In the genomic region with DNA sequence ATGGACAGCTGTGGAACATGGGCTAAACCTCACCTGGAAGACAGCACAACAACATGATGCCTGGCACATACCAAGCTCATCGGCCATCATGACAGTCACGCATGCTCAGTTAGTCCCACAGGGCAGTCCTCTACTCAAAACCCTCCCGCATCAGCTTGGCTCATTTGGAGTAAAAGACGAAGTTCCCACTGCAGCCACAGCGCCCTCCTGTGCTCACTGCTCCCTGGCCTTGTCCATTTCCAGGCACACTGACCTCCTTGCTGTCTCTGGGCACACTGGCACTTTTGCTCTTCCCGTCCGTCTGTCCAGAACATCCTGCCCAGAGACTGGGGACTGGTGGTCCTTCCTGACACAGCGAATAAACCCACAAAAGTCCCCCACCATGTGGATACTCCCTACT, we compare ENCODE assay signal across 21 cellular contexts.
DNase-seq lines count a peak whose midpoint lies in the region; ATAC-seq and TF ChIP-seq lines count a peak whose summit lies in the region.
"Had no signal": no experiment of that assay in that cellular context is flagged by ENCODE, and none has a peak within 500 bp of the region (broad histone marks: within the 10 kb centered on the region; RNA-seq: fewer than 3 reads in every experiment).

No MANE protein-coding gene starts in this region.

- H3F3A ChIP-seq in neural progenitor cell (ENCODE audit: low read depth), result no peaks in the 10 kb centered on the region

- no peak overlapping the region for H2AFZ ChIP-seq in neural progenitor cell (replicated peaks)

- H3K4me2 ChIP-seq in neural progenitor cell, result no peak overlapping the region
- H3K4me2 ChIP-seq: BLaER1 treated with 17β-estradiol and CSF1 and Interleukin-3, amounts not matched to agents 10 nM and 100 nM had no signal

- H3K4me1 Mint-ChIP-seq in activated CD4-positive, alpha-beta T cell treated with anti-CD3 and anti-CD28 coated beads for 36 hours, result peaks cover 11% of the 10 kb centered on the region
- H3K4me1 Mint-ChIP-seq in HFFc6 (ENCODE audit: low read depth), result peaks cover 35% of the 10 kb centered on the region
- no peaks in the 10 kb centered on the region for H3K4me1 Mint-ChIP-seq in neural progenitor cell

- CTCF ChIA-PET in activated CD4-positive, alpha-beta T cell treated with anti-CD3 and anti-CD28 coated beads for 36 hours (lab: Charles Lee), result no interaction called here

- peaks cover 55% of the 10 kb centered on the region for H3K36me3 Mint-ChIP-seq in activated CD4-positive, alpha-beta T cell treated with anti-CD3 and anti-CD28 coated beads for 36 hours (ENCODE audit: low read depth)
- H3K36me3 Mint-ChIP-seq in HFFc6 (ENCODE audit: low read depth), result peaks cover 57% of the 10 kb centered on the region
- H3K36me3 Mint-ChIP-seq in neural progenitor cell, result peaks cover 44% of the 10 kb centered on the region

- DNase-seq in activated CD4-positive, alpha-beta T cell treated with anti-CD3 and anti-CD28 coated beads for 36 hours, result no peak
- DNase-seq in activated CD4-positive, alpha-beta T cell treated with anti-CD3 and anti-CD28 coated beads for 1 hour, result no peak
- no peak for DNase-seq in HFFc6
- no peak for DNase-seq in choroid plexus epithelial cell (ENCODE audit: low read depth)
- DNase-seq in neural progenitor cell (ENCODE audit: low spot score), result peak; percentile 15
- DNase-seq in effector CD4-positive, alpha-beta T cell, result no peak
- DNase-seq: 8988T; activated naive CD4-positive, alpha-beta T cell treated with Interleukin-2 at 50 U/mL for 16 hours; body of pancreas; DMS53; GOT3; lower lobe of right lung; natural killer cell; NCI-H2107; NCI-H69; retina; stimulated activated CD4-positive, alpha-beta T cell treated with anti-CD3 and anti-CD28 coated beads, Interleukin-2, amount 100 ng/mL, for 24 hours; SW 1271 had no signal

- H3K9me3 ChIP-seq in neural progenitor cell (ENCODE audit: low read depth), result no peaks in the 10 kb centered on the region
- H3K9me3 ChIP-seq: body of pancreas, lower lobe of right lung had no signal

- no peaks in the 10 kb centered on the region for H3K4me1 ChIP-seq in neural progenitor cell
- H3K4me1 ChIP-seq: BLaER1 treated with 17β-estradiol and CSF1 and Interleukin-3, amounts not matched to agents 10 nM and 100 nM had no signal

- intact Hi-C loops in activated CD4-positive, alpha-beta T cell treated with anti-CD3 and anti-CD28 coated beads for 36 hours (cut with DNase I, micrococcal nuclease), result no loop called here

- H3K27me3 Mint-ChIP-seq in activated CD4-positive, alpha-beta T cell treated with anti-CD3 and anti-CD28 coated beads for 36 hours, result no peaks in the 10 kb centered on the region
- H3K27me3 Mint-ChIP-seq in HFFc6 (ENCODE audit: insufficient read depth), result no peaks in the 10 kb centered on the region; the same call in none of the 2 replicates
- H3K27me3 Mint-ChIP-seq in neural progenitor cell (ENCODE audit: insufficient read depth, low read depth), result peaks cover 2% of the 10 kb centered on the region

- peaks cover 26% of the 10 kb centered on the region for H4K20me1 ChIP-seq in neural progenitor cell (ENCODE audit: low read depth)

- peaks cover 18% of the 10 kb centered on the region for H3K36me3 ChIP-seq in neural progenitor cell

- TF ChIP-seq CTCF in HFFc6 (IDR thresholded peaks at IDR 0.05), result 0 out of 2 replicates have a peak, but pooled peaks have one; percentile 20
- peak; percentile 30 for TF ChIP-seq CTCF in choroid plexus epithelial cell (conservative IDR thresholded peaks at IDR 0.05; ENCODE audit: low read depth, low read length)
- peak; percentile 33 for TF ChIP-seq CTCF in neural progenitor cell (IDR thresholded peaks at IDR 0.05)

- H3K27me3 ChIP-seq in neural progenitor cell, result no peaks in the 10 kb centered on the region
- H3K27me3 ChIP-seq: BLaER1 treated with 17β-estradiol and CSF1 and Interleukin-3, amounts not matched to agents 10 nM and 100 nM; body of pancreas had no signal

- peak overlapping the region; percentile 9 for H3K27ac Mint-ChIP-seq in activated CD4-positive, alpha-beta T cell treated with anti-CD3 and anti-CD28 coated beads for 36 hours
- H3K27ac Mint-ChIP-seq in HFFc6 (no peak overlapping the region), neural progenitor cell (peak overlapping the region; percentile 5)

- no peaks in the 10 kb centered on the region for H3K9me3 Mint-ChIP-seq in activated CD4-positive, alpha-beta T cell treated with anti-CD3 and anti-CD28 coated beads for 36 hours (ENCODE audit: low read depth)
- H3K9me3 Mint-ChIP-seq in HFFc6 (no peaks in the 10 kb centered on the region), neural progenitor cell (no peaks in the 10 kb centered on the region)
- H3K9me3 Mint-ChIP-seq: natural killer cell had no signal

- no peak overlapping the region for H3K4me3 Mint-ChIP-seq in activated CD4-positive, alpha-beta T cell treated with anti-CD3 and anti-CD28 coated beads for 36 hours
- H3K4me3 Mint-ChIP-seq in HFFc6 (no peak overlapping the region), neural progenitor cell (no peak overlapping the region)
- H3K4me3 Mint-ChIP-seq: natural killer cell had no signal

- no peak for ATAC-seq in activated CD4-positive, alpha-beta T cell treated with anti-CD3 and anti-CD28 coated beads for 36 hours
- ATAC-seq in HG02938 (IDR thresholded peaks at IDR 0.05; ENCODE audit: unreplicated experiment) (no peak), HG02884 (IDR thresholded peaks at IDR 0.05; ENCODE audit: unreplicated experiment) (no peak)
- ATAC-seq: body of pancreas, lower lobe of right lung, natural killer cell had no signal

- peaks cover 25% of the 10 kb centered on the region for H3K79me2 ChIP-seq in neural progenitor cell (ENCODE audit: low read depth)

- POLR2A ChIA-PET in activated CD4-positive, alpha-beta T cell treated with anti-CD3 and anti-CD28 coated beads for 36 hours (lab: Charles Lee), result no interaction called here

- H3K9ac ChIP-seq in neural progenitor cell, result no peak overlapping the region
- H3K9ac ChIP-seq: BLaER1 treated with 17β-estradiol and CSF1 and Interleukin-3, amounts not matched to agents 10 nM and 100 nM had no signal

- H3K27ac ChIP-seq in neural progenitor cell, result no peak overlapping the region
- H3K27ac ChIP-seq: BLaER1 treated with 17β-estradiol and CSF1 and Interleukin-3, amounts not matched to agents 10 nM and 100 nM; body of pancreas; lower lobe of right lung had no signal

- H3K4me3 ChIP-seq in choroid plexus epithelial cell (ENCODE audit: low read depth, low read length) (no peak overlapping the region), neural progenitor cell (no peak overlapping the region)
- H3K4me3 ChIP-seq: BLaER1 treated with 17β-estradiol and CSF1 and Interleukin-3, amounts not matched to agents 10 nM and 100 nM; body of pancreas; lower lobe of right lung had no signal
